ENCODE assay signal across 8 cellular contexts in the genomic region with DNA sequence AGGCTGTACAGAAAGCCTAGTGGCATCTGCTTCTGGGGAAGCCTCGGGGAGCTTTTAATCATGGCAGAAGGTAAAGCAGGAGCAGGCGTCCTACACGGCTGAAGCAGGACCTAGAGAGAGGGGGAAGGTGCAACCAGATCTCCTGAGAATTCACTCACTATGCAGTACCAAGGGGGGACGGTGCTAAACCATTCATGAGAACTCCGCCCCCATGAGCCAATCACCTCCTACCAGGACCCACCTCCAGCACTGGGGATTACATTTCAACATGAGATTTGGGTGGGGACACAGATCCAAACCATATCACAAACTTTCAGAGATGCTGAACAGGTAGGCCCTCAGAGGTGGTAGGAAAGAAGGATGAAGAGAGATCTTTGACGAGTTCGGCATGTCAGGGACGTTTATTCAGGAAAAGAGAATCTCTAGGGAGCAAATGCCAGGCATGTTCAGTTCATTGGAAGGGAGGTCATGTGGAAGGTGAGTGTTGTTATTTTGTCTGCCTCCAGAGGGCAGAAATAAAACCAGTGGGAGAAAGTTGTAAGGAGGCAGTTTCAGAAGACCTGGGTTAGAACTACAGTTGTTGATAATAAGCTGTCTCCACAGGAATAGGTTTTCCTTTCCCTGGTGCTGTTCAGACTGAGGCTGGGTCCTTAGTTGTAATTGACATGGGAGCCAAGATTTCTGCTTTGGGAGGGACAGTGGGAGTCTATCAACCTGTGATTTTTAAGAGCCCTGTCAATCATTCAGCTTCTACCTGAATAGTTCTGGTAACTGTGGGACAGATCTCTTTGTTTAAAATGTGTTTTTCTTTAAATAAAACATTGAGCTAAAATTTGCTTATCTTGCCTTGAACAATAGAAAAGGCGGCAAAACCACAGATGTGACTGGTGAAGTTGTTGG. TPM values are rescaled to one million over a fixed set of nuclear protein-coding genes. Genes with fewer than 3 reads are reported as not detected.
DNase-seq lines count a peak whose midpoint lies in the region; ATAC-seq and TF ChIP-seq lines count a peak whose summit lies in the region.

No MANE protein-coding gene starts in this region.

- peak; percentile 50 for TF ChIP-seq CTCF in psoas muscle (IDR thresholded peaks at IDR 0.05)

- H3K4me1 ChIP-seq in psoas muscle: peaks cover 4% of the 10 kb centered on the region

- no peaks in the 10 kb centered on the region for H3K27me3 ChIP-seq in psoas muscle (ENCODE audit: insufficient read depth in 3 of 3, low read length in 2 of 3)

- DNase-seq in AG08395 (ENCODE audit: low spot score) (peak; percentile 39), GM04504 (ENCODE audit: low read depth) (peak; percentile 10), NCI-H82 treated with DMSO at 0.1 percent for 48 hours (lab: John Stamatoyannopoulos, UW; ENCODE audit: unreplicated experiment) (peak; percentile 16), erythroblast (lab: John Stamatoyannopoulos, UW) (peak; percentile 30 to 52), psoas muscle (no peak)

- no peaks in the 10 kb centered on the region for H3K36me3 ChIP-seq in psoas muscle (ENCODE audit: insufficient read depth in 1 of 2, low read depth in 1 of 2)

- no peak for TF ChIP-seq POLR2A in erythroblast (IDR thresholded peaks at IDR 0.05; ENCODE audit: low read length)

- H3K4me3 ChIP-seq in psoas muscle: no peak overlapping the region

- no peak overlapping the region for H3K27ac ChIP-seq in psoas muscle

- intact Hi-C loops in psoas muscle (cut with DNase I): loop anchor here (5.0 to 10.0 kb wide), 3 partner anchors 297 to 440 kb away; no protein-coding TSS in a partner anchor

- H3K9me3 ChIP-seq in psoas muscle: no peaks in the 10 kb centered on the region

- ATAC-seq in psoas muscle: peak in 1 of 4 donors; percentile 17
- ATAC-seq in GM18868 (IDR thresholded peaks at IDR 0.05; ENCODE audit: unreplicated experiment): no peak
- no peak for ATAC-seq in HG03457 (IDR thresholded peaks at IDR 0.05; ENCODE audit: unreplicated experiment)
- no peak for ATAC-seq in GM21619 (IDR thresholded peaks at IDR 0.05; ENCODE audit: unreplicated experiment)

- WGBS in psoas muscle, 3 donors: 80 to 82% (median 81%) methylated on average over 9 of the region's 9 CpGs

RNA-seq across cellular contexts. Expression of gene FNDC3B, which starts 4.3 kb away (rescaled TPM):
- 100 to 1,000 TPM in 1 of 4 donors, 10 to 100 TPM in 3; 50.8 to 133 (median 74.1) TPM for total RNA-seq in psoas muscle
- polyA plus RNA-seq in psoas muscle: 10 to 100 TPM; 12.4 to 30.8 (median 19.4) TPM

Comparison
In these comparisons a context has a peak if more than half of its experiments do, and no peak if none do; other contexts are left out.
1. DNase-seq: peak in AG08395 (single experiment), GM04504 (single experiment), NCI-H82 treated with DMSO at 0.1 percent for 48 hours (single experiment) and erythroblast (2 of 2); none in psoas muscle (0 of 2).